36 cellular contexts compared by ENCODE assay signal in the genomic region with DNA sequence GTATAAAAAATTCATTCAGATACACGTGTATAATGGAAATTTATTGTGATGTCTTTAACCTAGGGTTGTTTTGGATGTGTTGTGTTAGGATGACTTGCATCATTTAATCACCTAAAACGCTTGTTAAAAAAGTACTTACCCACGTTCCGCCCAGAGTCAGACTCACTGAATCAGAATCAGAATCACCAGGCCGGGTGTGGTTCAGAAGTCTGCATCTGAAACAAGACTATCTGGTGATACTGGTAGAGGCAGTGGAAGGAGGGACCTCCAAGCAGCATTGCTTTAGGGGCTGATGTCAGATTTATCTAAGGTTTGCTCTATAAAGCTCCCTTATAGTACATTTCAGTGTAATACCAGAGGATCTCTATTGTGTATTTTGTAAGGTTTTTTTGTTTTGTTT. TPM values are rescaled to one million over a fixed set of nuclear protein-coding genes. Genes with fewer than 3 reads are reported as not detected.
"Had no signal": no experiment of that assay in that cellular context is flagged by ENCODE, and none has a peak within 500 bp of the region (broad histone marks: within the 10 kb centered on the region; RNA-seq: fewer than 3 reads in every experiment).

No MANE protein-coding gene starts in this region.

- H3K4me3 Mint-ChIP-seq: activated B cell treated with CpG ODN at 0.5 μM for 24 hours; activated CD4-positive, alpha-beta memory T cell treated with anti-CD3 and anti-CD28 coated beads for 36 hours; activated CD4-positive, alpha-beta T cell treated with anti-CD3 and anti-CD28 coated beads, Interleukin-2, amount 10 ng/mL, durations not matched to agents 24 days and 14 days; activated CD8-positive, alpha-beta T cell treated with anti-CD3 and anti-CD28 coated beads for 36 hours; activated naive CD4-positive, alpha-beta T cell treated with anti-CD3 and anti-CD28 coated beads for 36 hours; activated naive CD8-positive, alpha-beta T cell treated with anti-CD3 and anti-CD28 coated beads for 36 hours; activated T-cell treated with anti-CD3 and anti-CD28 coated beads, Interleukin-2, amount 50 U/mL, for 4 hours; activated T-cell treated with anti-CD3 and anti-CD28 coated beads, Interleukin-2, amount 50 U/mL, for 72 hours; activated T-helper 1 cell treated with anti-CD3 and anti-CD28 coated beads, Interleukin-12 subunit alpha, Interleukin-12 subunit beta, Interleukin-2, Interleukin-4 antibody, amounts not matched to agents 30 ng/mL and 10 ng/mL and 1 ng/mL, durations not matched to agents 14 hours and 24 hours and 36 hours; activated T-helper 17 cell treated with anti-CD3 and anti-CD28 coated beads, Interleukin-2, amount 50 U/mL, for 72 hours; T-helper 1 cell treated with Interleukin-12 subunit alpha and Interleukin-12 subunit beta and Interleukin-4 antibody, amounts not matched to agents 30 μg/mL and 1 μg/mL, for 36 hours; T-helper 2 cell treated with Interferon-gamma antibody and Interleukin-4, amounts not matched to agents 5 μg/mL and 100 μg/mL, for 36 hours had no signal

- H3K27ac Mint-ChIP-seq: activated B cell treated with CpG ODN at 0.5 μM for 24 hours; activated CD4-positive, alpha-beta memory T cell treated with anti-CD3 and anti-CD28 coated beads for 36 hours; activated CD4-positive, alpha-beta T cell treated with anti-CD3 and anti-CD28 coated beads, Interleukin-2, amount 10 ng/mL, durations not matched to agents 24 days and 14 days; activated CD8-positive, alpha-beta T cell treated with anti-CD3 and anti-CD28 coated beads for 36 hours; activated naive CD4-positive, alpha-beta T cell treated with anti-CD3 and anti-CD28 coated beads for 36 hours; activated naive CD4-positive, alpha-beta T cell treated with anti-CD3 and anti-CD28 coated beads, Interleukin-2, amount 50 U/mL, for 72 hours; activated naive CD8-positive, alpha-beta T cell treated with anti-CD3 and anti-CD28 coated beads for 36 hours; activated T-cell treated with anti-CD3 and anti-CD28 coated beads, Interleukin-2, amount 50 U/mL, for 72 hours; activated T-helper 1 cell treated with anti-CD3 and anti-CD28 coated beads, Interleukin-12 subunit alpha, Interleukin-12 subunit beta, Interleukin-2, Interleukin-4 antibody, amounts not matched to agents 30 ng/mL and 10 ng/mL and 1 ng/mL, durations not matched to agents 14 hours and 24 hours and 36 hours; activated T-helper 17 cell treated with anti-CD3 and anti-CD28 coated beads, Interleukin-2, amount 50 U/mL, for 72 hours; T-helper 1 cell treated with Interleukin-12 subunit alpha and Interleukin-12 subunit beta and Interleukin-4 antibody, amounts not matched to agents 30 μg/mL and 1 μg/mL, for 36 hours; T-helper 2 cell treated with Interferon-gamma antibody and Interleukin-4, amounts not matched to agents 5 μg/mL and 100 μg/mL, for 36 hours had no signal

- H3K9me3 ChIP-seq: adrenal gland, body of pancreas, breast epithelium had no signal

- H3K27ac ChIP-seq: adrenal gland, body of pancreas, brain microvascular endothelial cell, breast epithelium, VCaP had no signal

- DNase-seq: activated B cell treated with CpG ODN at 0.5 μM for 24 hours; activated CD4-positive, alpha-beta memory T cell treated with anti-CD3 and anti-CD28 coated beads for 36 hours; activated CD4-positive, alpha-beta T cell treated with anti-CD3 and anti-CD28 coated beads for 4 hours; activated CD4-positive, alpha-beta T cell treated with anti-CD3 and anti-CD28 coated beads, Interleukin-2, amount 10 ng/mL, durations not matched to agents 24 days and 14 days; activated CD4-positive, alpha-beta T cell treated with anti-CD3 and anti-CD28 coated beads, Interleukin-2, amount 50 U/mL, for 1 hour; activated CD4-positive, alpha-beta T cell treated with anti-CD3 and anti-CD28 coated beads, Interleukin-2, amount 50 U/mL, for 4 hours; activated CD4-positive, CD25-positive, alpha-beta regulatory T cell treated with anti-CD3 and anti-CD28 coated beads, Interleukin-2, amount 50 U/mL, for 72 hours; activated CD8-positive, alpha-beta memory T cell treated with anti-CD3 and anti-CD28 coated beads, Interleukin-2, amount 50 U/mL, for 4 hours; activated CD8-positive, alpha-beta T cell treated with anti-CD3 and anti-CD28 coated beads for 36 hours; activated effector memory CD4-positive, alpha-beta T cell treated with anti-CD3 and anti-CD28 coated beads, Interleukin-2, amount 50 U/mL, for 16 hours; activated gamma-delta T cell treated with Interleukin-2 at 50 U/mL for 16 hours; activated naive CD4-positive, alpha-beta T cell; activated naive CD4-positive, alpha-beta T cell treated with anti-CD3 and anti-CD28 coated beads for 36 hours; activated naive CD4-positive, alpha-beta T cell treated with anti-CD3 and anti-CD28 coated beads, Interleukin-2, amount 50 U/mL, for 16 hours; activated naive CD8-positive, alpha-beta T cell treated with anti-CD3 and anti-CD28 coated beads for 36 hours; activated T-cell treated with anti-CD3 and anti-CD28 coated beads for 4 hours; activated T-cell treated with anti-CD3 and anti-CD28 coated beads, Interleukin-2, amount 50 U/mL, for 1 hour; activated T-cell treated with anti-CD3 and anti-CD28 coated beads, Interleukin-2, amount 50 U/mL, for 4 hours; activated T-cell treated with anti-CD3 and anti-CD28 coated beads, Interleukin-2, amount 50 U/mL, for 72 hours; adrenal gland; amniotic stem cell; aorta; body of pancreas; brain microvascular endothelial cell; central memory CD4-positive, alpha-beta T cell; T-helper 1 cell; T-helper 2 cell; T-helper 9 cell had no signal

- H3K4me1 ChIP-seq: body of pancreas, breast epithelium had no signal

- H3K4me1 Mint-ChIP-seq: activated B cell treated with CpG ODN at 0.5 μM for 24 hours; activated CD4-positive, alpha-beta T cell treated with anti-CD3 and anti-CD28 coated beads, Interleukin-2, amount 10 ng/mL, durations not matched to agents 24 days and 14 days; activated naive CD8-positive, alpha-beta T cell treated with anti-CD3 and anti-CD28 coated beads for 36 hours; activated T-helper 17 cell treated with anti-CD3 and anti-CD28 coated beads, Interleukin-2, amount 50 U/mL, for 72 hours had no signal

- ATAC-seq: activated CD8-positive, alpha-beta T cell treated with anti-CD3 and anti-CD28 coated beads for 36 hours; activated naive CD4-positive, alpha-beta T cell treated with anti-CD3 and anti-CD28 coated beads, Interleukin-2, amount 50 U/mL, for 72 hours; activated T-cell treated with anti-CD3 and anti-CD28 coated beads, Interleukin-2, amount 50 U/mL, for 4 hours; activated T-cell treated with anti-CD3 and anti-CD28 coated beads, Interleukin-2, amount 50 U/mL, for 72 hours; activated T-helper 17 cell treated with anti-CD3 and anti-CD28 coated beads, Interleukin-2, amount 50 U/mL, for 72 hours; body of pancreas had no signal

- H3K36me3 ChIP-seq: adrenal gland, brain microvascular endothelial cell, breast epithelium had no signal

- H3K27me3 Mint-ChIP-seq: activated B cell treated with CpG ODN at 0.5 μM for 24 hours; activated CD4-positive, alpha-beta memory T cell treated with anti-CD3 and anti-CD28 coated beads for 36 hours; activated CD4-positive, alpha-beta T cell treated with anti-CD3 and anti-CD28 coated beads, Interleukin-2, amount 10 ng/mL, durations not matched to agents 24 days and 14 days; activated CD8-positive, alpha-beta T cell treated with anti-CD3 and anti-CD28 coated beads for 36 hours; activated naive CD8-positive, alpha-beta T cell treated with anti-CD3 and anti-CD28 coated beads for 36 hours; activated T-helper 17 cell treated with anti-CD3 and anti-CD28 coated beads, Interleukin-2, amount 50 U/mL, for 72 hours had no signal

- H3K4me3 ChIP-seq: adrenal gland, body of pancreas, breast epithelium had no signal

- H3K9me3 Mint-ChIP-seq: activated B cell treated with CpG ODN at 0.5 μM for 24 hours; activated CD4-positive, alpha-beta T cell treated with anti-CD3 and anti-CD28 coated beads, Interleukin-2, amount 10 ng/mL, durations not matched to agents 24 days and 14 days; activated CD8-positive, alpha-beta T cell treated with anti-CD3 and anti-CD28 coated beads for 36 hours; activated naive CD8-positive, alpha-beta T cell treated with anti-CD3 and anti-CD28 coated beads for 36 hours; T-helper 1 cell treated with Interleukin-12 subunit alpha and Interleukin-12 subunit beta and Interleukin-4 antibody, amounts not matched to agents 30 μg/mL and 1 μg/mL, for 36 hours; T-helper 2 cell treated with Interferon-gamma antibody and Interleukin-4, amounts not matched to agents 5 μg/mL and 100 μg/mL, for 36 hours had no signal

- H3K36me3 Mint-ChIP-seq: activated CD4-positive, alpha-beta memory T cell treated with anti-CD3 and anti-CD28 coated beads for 36 hours; activated naive CD4-positive, alpha-beta T cell treated with anti-CD3 and anti-CD28 coated beads, Interleukin-2, amount 50 U/mL, for 72 hours; activated naive CD8-positive, alpha-beta T cell treated with anti-CD3 and anti-CD28 coated beads for 36 hours had no signal

- H3K27me3 ChIP-seq: adrenal gland, body of pancreas, brain microvascular endothelial cell, breast epithelium had no signal

RNA-seq across cellular contexts. Expression of gene PLXDC2, which starts 20.5 kb away (rescaled TPM):
- total RNA-seq: activated CD4-positive, alpha-beta memory T cell treated with anti-CD3 and anti-CD28 coated beads for 36 hours; activated CD4-positive, alpha-beta T cell treated with anti-CD3 and anti-CD28 coated beads, Interleukin-2, amount 10 ng/mL, durations not matched to agents 24 days and 14 days; activated CD8-positive, alpha-beta memory T cell treated with anti-CD3 and anti-CD28 coated beads for 36 hours; activated CD8-positive, alpha-beta T cell treated with anti-CD3 and anti-CD28 coated beads for 36 hours; activated naive CD4-positive, alpha-beta T cell treated with anti-CD3 and anti-CD28 coated beads for 36 hours; activated naive CD4-positive, alpha-beta T cell treated with anti-CD3 and anti-CD28 coated beads, Interleukin-2, amount 50 U/mL, for 72 hours; activated T-helper 1 cell treated with anti-CD3 and anti-CD28 coated beads, Interleukin-12 subunit alpha, Interleukin-12 subunit beta, Interleukin-2, Interleukin-4 antibody, amounts not matched to agents 30 ng/mL and 10 ng/mL and 1 ng/mL, durations not matched to agents 14 hours and 24 hours and 36 hours; activated T-helper 17 cell treated with anti-CD3 and anti-CD28 coated beads, Interleukin-2, amount 50 U/mL, for 72 hours had no signal
